12 cellular contexts compared by ENCODE assay signal in the genomic region with DNA sequence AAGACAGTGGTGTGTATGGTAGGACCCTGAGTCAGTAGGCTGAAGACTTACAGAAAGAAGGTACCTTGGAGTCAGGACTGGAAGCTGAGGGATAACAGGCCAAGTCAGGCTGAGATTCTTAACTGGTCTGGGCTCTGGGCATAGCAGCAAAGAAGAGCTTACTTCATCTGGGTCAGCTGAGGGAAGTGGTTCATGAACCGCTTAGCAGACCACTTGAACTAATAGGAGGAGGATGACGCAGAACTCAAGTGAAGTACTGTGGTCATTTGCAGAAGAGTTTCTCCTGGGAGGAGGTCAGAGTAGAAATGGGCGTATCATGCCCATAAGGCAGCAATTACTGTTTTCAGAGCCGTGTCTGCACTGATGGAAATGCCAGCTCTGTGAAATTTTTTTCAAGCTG.
DNase-seq lines count a peak whose midpoint lies in the region; ATAC-seq and TF ChIP-seq lines count a peak whose summit lies in the region.
"Had no signal": no experiment of that assay in that cellular context is flagged by ENCODE, and none has a peak within 500 bp of the region (broad histone marks: within the 10 kb centered on the region; RNA-seq: fewer than 3 reads in every experiment).

No MANE protein-coding gene starts in this region.

- H3K4me3 ChIP-seq in NB4 (ENCODE audit: low read depth, low read length) (no peak overlapping the region), neural cell (ENCODE audit: low read length) (no peak overlapping the region)

- no peak overlapping the region for H3K4me3 Mint-ChIP-seq in chondrocyte (ENCODE audit: unreplicated experiment)

- no peaks in the 10 kb centered on the region for H4K20me1 ChIP-seq in neural cell (ENCODE audit: insufficient read depth)

- TF ChIP-seq CTCF in NB4 (IDR thresholded peaks at IDR 0.05; ENCODE audit: low read depth, low read length) (no peak), chondrocyte (IDR thresholded peaks at IDR 0.05) (no peak), neural cell (IDR thresholded peaks at IDR 0.05; ENCODE audit: poor library complexity, severe bottlenecking) (no peak)

- no peak overlapping the region for H2AFZ ChIP-seq in neural cell (ENCODE audit: low read depth, low read length)

- H3K36me3 ChIP-seq in neural cell (ENCODE audit: insufficient read depth, low read length) = no peaks in the 10 kb centered on the region

- H3K36me3 Mint-ChIP-seq in chondrocyte (ENCODE audit: low read depth) = peaks cover 1% of the 10 kb centered on the region

- no peak for TF ChIP-seq POLR2A in NB4 (IDR thresholded peaks at IDR 0.05; ENCODE audit: extremely low read depth, insufficient read length)

- H3K4me1 Mint-ChIP-seq in chondrocyte (ENCODE audit: low read depth) = peaks cover 18% of the 10 kb centered on the region

- H3F3A ChIP-seq in neural cell (ENCODE audit: insufficient read depth, low read length, poor library complexity, severe bottlenecking) = no peaks in the 10 kb centered on the region

- H3K9me3 ChIP-seq in neural cell (ENCODE audit: low read length) = no peaks in the 10 kb centered on the region

- ATAC-seq in GM19452 (IDR thresholded peaks at IDR 0.05; ENCODE audit: unreplicated experiment) (no peak), GM21390 (IDR thresholded peaks at IDR 0.05; ENCODE audit: unreplicated experiment) (no peak), GM21367 (IDR thresholded peaks at IDR 0.05; ENCODE audit: unreplicated experiment) (no peak)

- no peaks in the 10 kb centered on the region for H3K79me2 ChIP-seq in neural cell (replicated peaks; ENCODE audit: insufficient read depth, low read length)

- no peak for TF ChIP-seq EP300 in neural cell (conservative IDR thresholded peaks at IDR 0.05; ENCODE audit: poor library complexity, severe bottlenecking)

- H3K9ac ChIP-seq in neural cell (ENCODE audit: low read length) = no peak overlapping the region

- H3K9me2 ChIP-seq in neural cell (ENCODE audit: insufficient read depth, low read length) = no peaks in the 10 kb centered on the region

- DNase-seq in Daoy (ENCODE audit: low read depth) (peak; percentile 70), NB4 (ENCODE audit: low read depth) (peak; percentile 4), chondrocyte (ENCODE audit: low spot score) (no peak), DMS 273 (lab: John Stamatoyannopoulos, UW; ENCODE audit: unreplicated experiment) (no peak)
- DNase-seq: anterior cingulate cortex; effector memory CD4-positive, alpha-beta T cell; NCI-H2081 treated with DMSO at 0.1 percent for 48 hours had no signal

- H3K9me3 Mint-ChIP-seq in chondrocyte (ENCODE audit: low read depth) = no peaks in the 10 kb centered on the region

- no peaks in the 10 kb centered on the region for H3K27me3 Mint-ChIP-seq in chondrocyte (ENCODE audit: low read depth)

- no peak overlapping the region for H3K27ac ChIP-seq in neural cell (ENCODE audit: low read length)
- H3K27ac ChIP-seq: RWPE1 had no signal

- no peaks in the 10 kb centered on the region for H3K27me3 ChIP-seq in neural cell (ENCODE audit: insufficient read depth, low read depth, low read length)

- no peak for TF ChIP-seq RAD21 in neural cell (conservative IDR thresholded peaks at IDR 0.05)

- no peak overlapping the region for H3K4me2 ChIP-seq in neural cell (ENCODE audit: low read length)

- H3K27ac Mint-ChIP-seq in chondrocyte (ENCODE audit: unreplicated experiment) = peak overlapping the region; percentile 68

TF ChIP-seq in neural cell, 6 proteins besides CTCF, POLR2A, EP300 and RAD21:
- no peak for TF ChIP-seq EZH2 (IDR thresholded peaks at IDR 0.05; ENCODE audit: borderline replicate concordance, insufficient read depth, low read length, poor library complexity, severe bottlenecking)
- peak; percentile 18 for TF ChIP-seq POLR2AphosphoS5 (IDR thresholded peaks at IDR 0.05)
- TF ChIP-seq, protein P1, sequence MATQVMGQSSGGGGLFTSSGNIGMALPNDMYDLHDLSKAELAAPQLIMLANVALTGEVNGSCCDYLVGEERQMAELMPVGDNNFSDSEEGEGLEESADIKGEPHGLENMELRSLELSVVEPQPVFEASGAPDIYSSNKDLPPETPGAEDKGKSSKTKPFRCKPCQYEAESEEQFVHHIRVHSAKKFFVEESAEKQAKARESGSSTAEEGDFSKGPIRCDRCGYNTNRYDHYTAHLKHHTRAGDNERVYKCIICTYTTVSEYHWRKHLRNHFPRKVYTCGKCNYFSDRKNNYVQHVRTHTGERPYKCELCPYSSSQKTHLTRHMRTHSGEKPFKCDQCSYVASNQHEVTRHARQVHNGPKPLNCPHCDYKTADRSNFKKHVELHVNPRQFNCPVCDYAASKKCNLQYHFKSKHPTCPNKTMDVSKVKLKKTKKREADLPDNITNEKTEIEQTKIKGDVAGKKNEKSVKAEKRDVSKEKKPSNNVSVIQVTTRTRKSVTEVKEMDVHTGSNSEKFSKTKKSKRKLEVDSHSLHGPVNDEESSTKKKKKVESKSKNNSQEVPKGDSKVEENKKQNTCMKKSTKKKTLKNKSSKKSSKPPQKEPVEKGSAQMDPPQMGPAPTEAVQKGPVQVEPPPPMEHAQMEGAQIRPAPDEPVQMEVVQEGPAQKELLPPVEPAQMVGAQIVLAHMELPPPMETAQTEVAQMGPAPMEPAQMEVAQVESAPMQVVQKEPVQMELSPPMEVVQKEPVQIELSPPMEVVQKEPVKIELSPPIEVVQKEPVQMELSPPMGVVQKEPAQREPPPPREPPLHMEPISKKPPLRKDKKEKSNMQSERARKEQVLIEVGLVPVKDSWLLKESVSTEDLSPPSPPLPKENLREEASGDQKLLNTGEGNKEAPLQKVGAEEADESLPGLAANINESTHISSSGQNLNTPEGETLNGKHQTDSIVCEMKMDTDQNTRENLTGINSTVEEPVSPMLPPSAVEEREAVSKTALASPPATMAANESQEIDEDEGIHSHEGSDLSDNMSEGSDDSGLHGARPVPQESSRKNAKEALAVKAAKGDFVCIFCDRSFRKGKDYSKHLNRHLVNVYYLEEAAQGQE (IDR thresholded peaks at IDR 0.05; ENCODE audit: borderline replicate concordance) = no peak

Comparison
In these comparisons a context has a peak if more than half of its experiments do, and no peak if none do; other contexts are left out.
1. DNase-seq: peak in Daoy (single experiment) and NB4 (single experiment); none in chondrocyte (single experiment) and DMS 273 (single experiment).